ENCODE assay signal across 9 cellular contexts in the genomic region with DNA sequence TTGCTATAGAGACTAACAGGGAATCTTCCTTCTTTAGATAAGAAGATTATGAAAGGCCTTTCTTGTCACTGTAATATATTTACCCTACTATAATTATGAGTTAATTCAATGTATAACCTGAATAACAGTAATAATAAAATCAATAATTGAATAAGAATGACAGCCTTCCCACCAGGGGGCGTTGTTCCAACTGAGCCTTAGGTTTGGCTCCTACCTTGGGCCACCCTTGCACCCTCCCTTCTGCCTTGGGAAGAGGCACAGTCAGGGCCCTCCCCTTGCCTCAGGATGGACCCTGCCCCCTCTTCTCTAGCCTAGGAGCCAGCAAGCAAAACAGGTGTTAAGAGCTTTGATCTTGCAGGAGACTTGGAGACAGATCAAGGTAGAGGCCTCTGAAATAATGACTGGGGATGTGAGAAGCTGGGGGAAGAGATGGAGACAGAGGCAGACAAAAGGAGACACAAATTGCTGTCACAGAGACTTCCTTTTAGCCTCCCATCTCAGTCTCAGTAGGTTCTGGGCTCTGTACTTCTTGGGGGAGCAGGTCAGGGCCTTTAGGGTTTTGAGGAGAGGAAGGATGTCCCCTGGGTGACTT. TPM values are rescaled to one million over a fixed set of nuclear protein-coding genes. Genes with fewer than 3 reads are reported as not detected.
DNase-seq lines count a peak whose midpoint lies in the region; ATAC-seq and TF ChIP-seq lines count a peak whose summit lies in the region.
"Had no signal": no experiment of that assay in that cellular context is flagged by ENCODE, and none has a peak within 500 bp of the region (broad histone marks: within the 10 kb centered on the region; RNA-seq: fewer than 3 reads in every experiment).

No MANE protein-coding gene starts in this region.

- POLR2A ChIA-PET in WTC11 (lab: Charles Lee) = no interaction called here

- H3K36me3 ChIP-seq in left lung (no peaks in the 10 kb centered on the region), aorta (ENCODE audit: control insufficient read depth in 1 of 2, insufficient read depth in 2 of 2, low read length in 1 of 2) (no peaks in the 10 kb centered on the region)

- H3K9me3 ChIP-seq in left lung (no peaks in the 10 kb centered on the region), aorta (ENCODE audit: control insufficient read depth, low read length) (no peaks in the 10 kb centered on the region)

- TF ChIP-seq CTCF in WTC11 (IDR thresholded peaks at IDR 0.05) (peak; percentile 69; the same call in 1 of the 2 replicates), left lung (IDR thresholded peaks at IDR 0.05) (no peak)

- no peaks in the 10 kb centered on the region for H3K4me1 ChIP-seq in left lung
- H3K4me1 ChIP-seq in aorta (ENCODE audit: control insufficient read depth in 1 of 2, insufficient read depth in 2 of 2, low read length in 2 of 2) = no peaks in the 10 kb centered on the region

- DNase-seq in activated effector memory CD4-positive, alpha-beta T cell treated with anti-CD3 and anti-CD28 coated beads, Interleukin-2, amount 50 U/mL, for 16 hours = peak; percentile 77
- no peak for DNase-seq in activated effector memory CD4-positive, alpha-beta T cell treated with Interleukin-2 at 50 U/mL for 16 hours
- DNase-seq in WTC11 (ENCODE audit: low spot score) (peak; percentile 62), erythroblast (lab: John Stamatoyannopoulos, UW) (peak; percentile 33 to 58), left lung (no peak), aorta (no peak), amygdala (lab: John Stamatoyannopoulos, UW) (no peak)
- peak in 2 of 3 donors; percentile 9 to 19 for DNase-seq in stimulated activated CD4-positive, alpha-beta T cell treated with anti-CD3 and anti-CD28 coated beads, TNF-alpha, amount 100 ng/mL, for 48 hours (ENCODE audit: low read depth in 3 of 3)

- peaks cover 7 to 79% of the 10 kb centered on the region in 2 donors for H3K27me3 ChIP-seq in left lung
- H3K27me3 ChIP-seq in aorta (ENCODE audit: control insufficient read depth in 1 of 2, insufficient read depth in 2 of 2, low read length in 1 of 2) = no peaks in the 10 kb centered on the region

- ATAC-seq in WTC11 (peak; percentile 94), left lung (no peak), aorta (ENCODE audit: low FRiP score) (no peak)

- H3K4me3 ChIP-seq in left lung (no peak overlapping the region), aorta (ENCODE audit: low read length in 2 of 2) (no peak overlapping the region)

- peaks cover 4% of the 10 kb centered on the region; the same call in 1 of the 2 replicates for H3K27me3 Mint-ChIP-seq in WTC11 (ENCODE audit: low read depth)

- no peaks in the 10 kb centered on the region for H3K36me3 Mint-ChIP-seq in WTC11
- H3K36me3 Mint-ChIP-seq: activated naive CD8-positive, alpha-beta T cell had no signal

- TF ChIP-seq POLR2A in erythroblast (IDR thresholded peaks at IDR 0.05; ENCODE audit: low read length) = no peak

- H3K9me3 Mint-ChIP-seq in WTC11 = no peaks in the 10 kb centered on the region

- 5 to 7% methylated on average over 1 of the region's 1 CpG for WGBS in aorta, 2 donors

- intact Hi-C loops in left lung (cut with DNase I) (no loop called here), aorta (cut with DNase I) (no loop called here)

- no peak overlapping the region for H3K27ac ChIP-seq in left lung
- H3K27ac ChIP-seq in aorta (ENCODE audit: low read depth in 1 of 2, low read length in 2 of 2) = no peak overlapping the region

- no peak overlapping the region for H3K4me3 Mint-ChIP-seq in WTC11
- H3K4me3 Mint-ChIP-seq: activated naive CD8-positive, alpha-beta T cell had no signal

- CTCF ChIA-PET in WTC11 (lab: Charles Lee) = interaction anchor here (0.5 to 1.9 kb wide), 14 partner anchors 9 to 345 kb away, joined by 3 to 10 read pairs (median 4); no protein-coding TSS in a partner anchor

- H3K27ac Mint-ChIP-seq in WTC11 = no peak overlapping the region
- H3K27ac Mint-ChIP-seq: activated naive CD8-positive, alpha-beta T cell had no signal

- H3K4me1 Mint-ChIP-seq in WTC11 = peaks cover 11% of the 10 kb centered on the region; the same call in 1 of the 2 replicates

TF ChIP-seq in WTC11, 78 proteins besides CTCF, POLR2A, EP300 and RAD21 (continues in another document):
- TF ChIP-seq SP1 (CRISPR knock-in tag; conservative IDR thresholded peaks at IDR 0.05) (no peak), GABPB1 (CRISPR knock-in tag; IDR thresholded peaks at IDR 0.05) (no peak), SMAD4 (CRISPR knock-in tag; IDR thresholded peaks at IDR 0.05) (no peak), SMAD3 (CRISPR knock-in tag; IDR thresholded peaks at IDR 0.05; ENCODE audit: borderline replicate concordance) (no peak), ZBTB21 (CRISPR knock-in tag; IDR thresholded peaks at IDR 0.05; ENCODE audit: borderline replicate concordance) (no peak), TP53 (CRISPR knock-in tag; IDR thresholded peaks at IDR 0.05) (no peak), CREM (CRISPR knock-in tag; IDR thresholded peaks at IDR 0.05) (no peak), GRHL2 (CRISPR knock-in tag; IDR thresholded peaks at IDR 0.05; ENCODE audit: insufficient replicate concordance, severe bottlenecking) (no peak), MYBL2 (CRISPR knock-in tag; IDR thresholded peaks at IDR 0.05) (no peak), ZNF425 (CRISPR knock-in tag; conservative IDR thresholded peaks at IDR 0.05) (no peak)
- TF ChIP-seq, protein P1, sequence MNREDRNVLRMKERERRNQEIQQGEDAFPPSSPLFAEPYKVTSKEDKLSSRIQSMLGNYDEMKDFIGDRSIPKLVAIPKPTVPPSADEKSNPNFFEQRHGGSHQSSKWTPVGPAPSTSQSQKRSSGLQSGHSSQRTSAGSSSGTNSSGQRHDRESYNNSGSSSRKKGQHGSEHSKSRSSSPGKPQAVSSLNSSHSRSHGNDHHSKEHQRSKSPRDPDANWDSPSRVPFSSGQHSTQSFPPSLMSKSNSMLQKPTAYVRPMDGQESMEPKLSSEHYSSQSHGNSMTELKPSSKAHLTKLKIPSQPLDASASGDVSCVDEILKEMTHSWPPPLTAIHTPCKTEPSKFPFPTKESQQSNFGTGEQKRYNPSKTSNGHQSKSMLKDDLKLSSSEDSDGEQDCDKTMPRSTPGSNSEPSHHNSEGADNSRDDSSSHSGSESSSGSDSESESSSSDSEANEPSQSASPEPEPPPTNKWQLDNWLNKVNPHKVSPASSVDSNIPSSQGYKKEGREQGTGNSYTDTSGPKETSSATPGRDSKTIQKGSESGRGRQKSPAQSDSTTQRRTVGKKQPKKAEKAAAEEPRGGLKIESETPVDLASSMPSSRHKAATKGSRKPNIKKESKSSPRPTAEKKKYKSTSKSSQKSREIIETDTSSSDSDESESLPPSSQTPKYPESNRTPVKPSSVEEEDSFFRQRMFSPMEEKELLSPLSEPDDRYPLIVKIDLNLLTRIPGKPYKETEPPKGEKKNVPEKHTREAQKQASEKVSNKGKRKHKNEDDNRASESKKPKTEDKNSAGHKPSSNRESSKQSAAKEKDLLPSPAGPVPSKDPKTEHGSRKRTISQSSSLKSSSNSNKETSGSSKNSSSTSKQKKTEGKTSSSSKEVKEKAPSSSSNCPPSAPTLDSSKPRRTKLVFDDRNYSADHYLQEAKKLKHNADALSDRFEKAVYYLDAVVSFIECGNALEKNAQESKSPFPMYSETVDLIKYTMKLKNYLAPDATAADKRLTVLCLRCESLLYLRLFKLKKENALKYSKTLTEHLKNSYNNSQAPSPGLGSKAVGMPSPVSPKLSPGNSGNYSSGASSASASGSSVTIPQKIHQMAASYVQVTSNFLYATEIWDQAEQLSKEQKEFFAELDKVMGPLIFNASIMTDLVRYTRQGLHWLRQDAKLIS (CRISPR knock-in tag; IDR thresholded peaks at IDR 0.05; ENCODE audit: borderline replicate concordance) = no peak
- TF ChIP-seq, protein P2, sequence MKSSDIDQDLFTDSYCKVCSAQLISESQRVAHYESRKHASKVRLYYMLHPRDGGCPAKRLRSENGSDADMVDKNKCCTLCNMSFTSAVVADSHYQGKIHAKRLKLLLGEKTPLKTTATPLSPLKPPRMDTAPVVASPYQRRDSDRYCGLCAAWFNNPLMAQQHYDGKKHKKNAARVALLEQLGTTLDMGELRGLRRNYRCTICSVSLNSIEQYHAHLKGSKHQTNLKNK (CRISPR knock-in tag; IDR thresholded peaks at IDR 0.05) = no peak

RNA-seq across cellular contexts. Expression of gene CISTR, which starts 40.1 kb away (rescaled TPM):
- 0.81 TPM in 1 of 3 replicates, not detected in the others for total RNA-seq in WTC11 (2021)
- total RNA-seq in left lung = not detected
- not detected for total RNA-seq in aorta
- not detected for polyA plus RNA-seq in aorta

Comparison
In these comparisons a context has a peak if more than half of its experiments do, and no peak if none do; other contexts are left out.
1. DNase-seq: peak in activated effector memory CD4-positive, alpha-beta T cell treated with anti-CD3 and anti-CD28 coated beads, Interleukin-2, amount 50 U/mL, for 16 hours (single experiment), WTC11 (single experiment), erythroblast (2 of 2) and stimulated activated CD4-positive, alpha-beta T cell treated with anti-CD3 and anti-CD28 coated beads, TNF-alpha, amount 100 ng/mL, for 48 hours (2 of 3); none in activated effector memory CD4-positive, alpha-beta T cell treated with Interleukin-2 at 50 U/mL for 16 hours (single experiment), left lung (0 of 2), aorta (0 of 2) and amygdala (0 of 56).